8 cellular contexts compared by ENCODE assay signal in the genomic region with DNA sequence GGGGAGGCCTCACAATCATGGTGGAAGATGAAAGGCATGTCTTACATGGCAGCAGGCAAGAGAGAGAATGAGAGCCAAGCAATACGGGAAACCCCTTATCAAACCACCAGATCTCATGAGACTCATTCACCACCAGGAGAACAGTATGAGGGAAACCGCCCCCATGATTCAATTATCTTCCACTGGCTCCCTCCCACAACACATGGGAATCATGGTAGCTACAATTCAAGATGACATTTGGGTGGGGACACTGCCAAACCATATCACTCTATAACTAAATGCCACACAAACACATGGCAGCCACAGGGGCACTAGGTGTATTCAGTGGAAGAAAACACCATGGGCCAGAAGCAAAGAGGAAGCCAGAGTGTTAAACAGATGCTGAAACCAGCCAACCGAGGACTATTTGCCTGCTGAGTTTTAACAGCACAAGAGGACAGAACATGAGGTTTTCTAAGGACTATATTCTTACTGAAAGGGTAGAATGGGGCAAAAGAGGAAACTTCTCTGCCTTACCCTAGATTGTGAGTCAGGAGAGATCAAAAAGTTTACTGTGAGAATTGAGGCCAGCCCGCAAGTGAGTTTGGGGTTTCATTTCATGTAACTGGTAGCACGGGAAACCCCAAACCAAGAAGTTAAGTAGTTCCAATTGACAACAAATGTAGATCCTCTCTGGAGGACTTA. TPM values are rescaled to one million over a fixed set of nuclear protein-coding genes. Genes with fewer than 3 reads are reported as not detected.
DNase-seq lines count a peak whose midpoint lies in the region; ATAC-seq and TF ChIP-seq lines count a peak whose summit lies in the region.
"Had no signal": no experiment of that assay in that cellular context is flagged by ENCODE, and none has a peak within 500 bp of the region (broad histone marks: within the 10 kb centered on the region; RNA-seq: fewer than 3 reads in every experiment).

No MANE protein-coding gene starts in this region.

- peak; percentile 63 for DNase-seq in activated CD8-positive, alpha-beta memory T cell treated with anti-CD3 and anti-CD28 coated beads, Interleukin-2, amount 50 U/mL, for 48 hours
- DNase-seq in stimulated activated CD4-positive, alpha-beta T cell treated with anti-CD3 and anti-CD28 coated beads, Interleukin-4, amount 100 ng/mL, for 24 hours = peak; percentile 72
- DNase-seq in RKO (ENCODE audit: low spot score) (no peak), SK-N-SH (no peak), aorta (no peak)

- intact Hi-C loops in aorta (cut with DNase I) = no loop called here

- H3K36me3 ChIP-seq in SK-N-SH (replicated peaks in 1 of 2; ENCODE audit: control insufficient read depth in 1 of 2, insufficient read depth in 2 of 2, low read length in 1 of 2) (peaks cover 49 to 93% of the 10 kb centered on the region in 2 experiments), aorta (ENCODE audit: control insufficient read depth in 1 of 2, insufficient read depth in 2 of 2, low read length in 1 of 2) (peaks cover 4 to 9% of the 10 kb centered on the region in 2 donors)

- H3K4me2 ChIP-seq in SK-N-SH = no peak overlapping the region

- H3K27ac ChIP-seq in SK-N-SH (ENCODE audit: low read depth in 2 of 2, low read length in 1 of 2) (no peak overlapping the region), aorta (ENCODE audit: low read depth in 1 of 2, low read length in 2 of 2) (no peak overlapping the region)

- H3K4me1 ChIP-seq in SK-N-SH (ENCODE audit: control insufficient read depth in 1 of 2, insufficient read depth in 2 of 2, low read depth in 1 of 2, low read length in 1 of 2) = peaks cover 0 to 5% of the 10 kb centered on the region in 2 experiments; a peak in 2 of 4 replicates
- H3K4me1 ChIP-seq in aorta (ENCODE audit: control insufficient read depth in 1 of 2, insufficient read depth in 2 of 2, low read length in 2 of 2) = no peaks in the 10 kb centered on the region

- no peaks in the 10 kb centered on the region for H3K9me2 ChIP-seq in SK-N-SH

- CTCF ChIA-PET in SK-N-SH (lab: Yijun Ruan, JAX) = interaction anchor here (0.9 kb wide), 1 partner anchor 210 kb away, joined by 3 read pairs; no protein-coding TSS in a partner anchor

- ATAC-seq in GM19438 (IDR thresholded peaks at IDR 0.05; ENCODE audit: low read depth, unreplicated experiment) (peak; percentile 87), HG03432 (IDR thresholded peaks at IDR 0.05; ENCODE audit: unreplicated experiment) (peak; percentile 92), aorta (ENCODE audit: low FRiP score) (no peak)

- H3K79me2 ChIP-seq in SK-N-SH (ENCODE audit: insufficient read depth) = peaks cover 9% of the 10 kb centered on the region

- no peak for TF ChIP-seq EP300 in SK-N-SH (IDR thresholded peaks at IDR 0.05; ENCODE audit: borderline replicate concordance in 1 of 2, low read depth in 1 of 2, low read length in 1 of 2)

- H3K4me3 ChIP-seq in SK-N-SH (ENCODE audit: low read depth in 2 of 2, low read length in 1 of 2) = no peak overlapping the region
- H3K4me3 ChIP-seq in aorta (ENCODE audit: low read length in 2 of 2) = no peak overlapping the region

- H3F3A ChIP-seq in SK-N-SH (replicated peaks; ENCODE audit: insufficient read depth) = peaks cover 3% of the 10 kb centered on the region

- no peaks in the 10 kb centered on the region for H4K20me1 ChIP-seq in SK-N-SH (ENCODE audit: insufficient read depth)

- WGBS in SK-N-SH (ENCODE audit: low lambda C conversion rate) = 86% methylated on average over 5 of the region's 5 CpGs
- WGBS in aorta, 2 donors = 84 to 88% methylated on average over 5 of the region's 5 CpGs

- TF ChIP-seq RAD21 in SK-N-SH (IDR thresholded peaks at IDR 0.05; ENCODE audit: low read length) = no peak

- no peak for TF ChIP-seq CTCF in SK-N-SH (IDR thresholded peaks at IDR 0.05)

- no peak overlapping the region for H3K9ac ChIP-seq in SK-N-SH

- POLR2A ChIA-PET in SK-N-SH (lab: Yijun Ruan, JAX) = no interaction called here

- H2AFZ ChIP-seq in SK-N-SH (ENCODE audit: low read depth) = no peak overlapping the region

- H3K27me3 ChIP-seq in SK-N-SH (ENCODE audit: insufficient read depth) (no peaks in the 10 kb centered on the region), aorta (ENCODE audit: control insufficient read depth in 1 of 2, insufficient read depth in 2 of 2, low read length in 1 of 2) (no peaks in the 10 kb centered on the region)

- no peaks in the 10 kb centered on the region for H3K9me3 ChIP-seq in SK-N-SH
- no peaks in the 10 kb centered on the region for H3K9me3 ChIP-seq in aorta (ENCODE audit: control insufficient read depth, low read length)

TF ChIP-seq in SK-N-SH, 30 proteins besides CTCF, POLR2A, EP300 and RAD21:
- TF ChIP-seq POLR2AphosphoS5 (IDR thresholded peaks at IDR 0.05; ENCODE audit: low read depth, low read length) = no peak
- no peak for TF ChIP-seq NRF1 (IDR thresholded peaks at IDR 0.05; ENCODE audit: low read depth, low read length)

RNA-seq across cellular contexts. Expression of gene SIGLEC15, which starts 49.2 kb away (rescaled TPM):
- polyA plus RNA-seq in SK-N-SH (2012; rRNA removed) (0.10 and 0.19 TPM in 2 replicates), aorta (under 1 TPM in 1 of 2 donors, not detected in 1; 0.33 TPM)
- polyA plus RNA-seq in SK-N-SH (2012; cell fraction: cytosol; rRNA removed) = 0.10 and 0.12 TPM in 2 replicates
- polyA plus RNA-seq in SK-N-SH (2012; cell fraction: nucleus; rRNA removed) = 0.04 and 0.11 TPM in 2 replicates
- total RNA-seq in aorta = 1 to 10 TPM in 1 of 2 donors, under 1 TPM in 1; 0.91 to 1.2 TPM
- total RNA-seq: T-helper 2 cell treated with Interferon-gamma antibody and Interleukin-4, amounts not matched to agents 100 ng/mL and 5 ng/mL, for 36 hours had no signal

Comparison
In these comparisons a context has a peak if more than half of its experiments do, and no peak if none do; other contexts are left out.
1. DNase-seq: peak in activated CD8-positive, alpha-beta memory T cell treated with anti-CD3 and anti-CD28 coated beads, Interleukin-2, amount 50 U/mL, for 48 hours (single experiment) and stimulated activated CD4-positive, alpha-beta T cell treated with anti-CD3 and anti-CD28 coated beads, Interleukin-4, amount 100 ng/mL, for 24 hours (single experiment); none in RKO (single experiment), SK-N-SH (single experiment) and aorta (0 of 2).